In the genomic region with DNA sequence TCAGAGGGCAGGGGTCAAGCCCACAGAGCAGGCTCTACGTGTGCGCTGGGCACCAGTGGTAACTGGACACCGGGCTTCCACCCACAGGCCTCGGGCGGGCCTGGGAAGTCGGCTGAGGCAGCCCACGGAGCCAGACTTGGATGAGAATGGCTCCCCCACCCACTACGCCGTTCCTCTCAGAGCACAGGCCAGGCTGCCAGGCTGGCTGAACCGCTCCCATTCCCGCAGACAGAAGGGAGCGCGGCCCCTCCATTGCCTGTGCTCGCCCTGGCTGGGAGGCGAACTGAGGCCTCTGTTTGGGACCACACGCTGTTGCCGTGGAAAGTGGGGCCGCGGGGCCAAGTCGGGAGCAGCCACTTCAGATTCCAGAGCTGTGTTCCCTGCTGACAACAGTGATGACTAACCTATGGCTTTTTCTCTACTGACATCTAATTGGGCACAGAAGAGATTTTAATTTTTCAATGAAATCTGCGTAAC, we compare ENCODE assay signal across 9 cellular contexts.
A peak's percentile ranks its signal among the peaks of the same experiment; 100 is the strongest.
DNase-seq lines count a peak whose midpoint lies in the region; ATAC-seq and TF ChIP-seq lines count a peak whose summit lies in the region.
"Had no signal": no experiment of that assay in that cellular context is flagged by ENCODE, and none has a peak within 500 bp of the region (broad histone marks: within the 10 kb centered on the region; RNA-seq: fewer than 3 reads in every experiment).

No MANE protein-coding gene starts in this region.

- TF ChIP-seq EP300 in gastroesophageal sphincter (IDR thresholded peaks at IDR 0.05): no peak

- no peak overlapping the region for H2AFZ ChIP-seq in PC-3 (ENCODE audit: low read length)

- no peak overlapping the region for H3K4me2 ChIP-seq in PC-3 (ENCODE audit: low read length)

- H3F3A ChIP-seq in PC-3 (ENCODE audit: low read length, unreplicated experiment): peaks cover 4% of the 10 kb centered on the region

- H4K20me1 ChIP-seq in PC-3 (ENCODE audit: low read length): 0 out of 2 replicates have a peak, but pooled peaks cover 5% of the 10 kb centered on the region

- intact Hi-C loops in activated naive CD4-positive, alpha-beta T cell treated with anti-CD3 and anti-CD28 coated beads for 36 hours (cut with micrococcal nuclease): no loop called here
- intact Hi-C loops in uterus (cut with DNase I; ENCODE audit: low total_unique reads) (loop anchor here (10.0 kb wide), 1 partner anchor 141 kb away; no protein-coding TSS in a partner anchor), PC-3 (cut with micrococcal nuclease) (no loop called here)

- no peaks in the 10 kb centered on the region for H3K9me2 ChIP-seq in PC-3 (replicated peaks; ENCODE audit: low read length)

- no peak overlapping the region for H3K4me3 Mint-ChIP-seq in activated naive CD4-positive, alpha-beta T cell treated with anti-CD3 and anti-CD28 coated beads for 36 hours
- peak overlapping the region; percentile 49 for H3K4me3 Mint-ChIP-seq in osteocyte (ENCODE audit: unreplicated experiment)

- H3K36me3 ChIP-seq in gastroesophageal sphincter (peaks cover 0 to 75% of the 10 kb centered on the region in 2 donors), uterus (no peaks in the 10 kb centered on the region), PC-3 (ENCODE audit: low read depth, low read length) (peaks cover 90% of the 10 kb centered on the region)

- H3K4me3 ChIP-seq in gastroesophageal sphincter (no peak overlapping the region), uterus (no peak overlapping the region), PC-3 (ENCODE audit: low read length) (no peak overlapping the region)

- DNase-seq in activated naive CD4-positive, alpha-beta T cell treated with anti-CD3 and anti-CD28 coated beads for 36 hours: no peak
- no peak for DNase-seq in activated naive CD4-positive, alpha-beta T cell treated with Interleukin-2 at 50 U/mL for 16 hours
- DNase-seq in osteocyte (ENCODE audit: extremely low spot score, unreplicated experiment) (no peak), uterus (peak; percentile 57 to 68), NOMO-1 treated with dmso at 0.1 percent for 144 hours (lab: John Stamatoyannopoulos, UW; ENCODE audit: unreplicated experiment) (no peak), PC-3 (no peak)
- DNase-seq: activated CD4-positive, alpha-beta T cell treated with anti-CD3 and anti-CD28 coated beads, Interleukin-2, amount 50 U/mL, for 48 hours had no signal

- TF ChIP-seq CTCF in gastroesophageal sphincter (IDR thresholded peaks at IDR 0.05) (no peak), osteocyte (IDR thresholded peaks at IDR 0.05) (no peak), uterus (IDR thresholded peaks at IDR 0.05) (no peak), PC-3 (conservative IDR thresholded peaks at IDR 0.05; ENCODE audit: low read depth, low read length) (no peak)

- peak overlapping the region; percentile 50 for H3K27ac Mint-ChIP-seq in activated naive CD4-positive, alpha-beta T cell treated with anti-CD3 and anti-CD28 coated beads for 36 hours
- H3K27ac Mint-ChIP-seq in osteocyte (ENCODE audit: unreplicated experiment): peak overlapping the region; percentile 100

- H3K27me3 ChIP-seq in gastroesophageal sphincter (no peaks in the 10 kb centered on the region), uterus (no peaks in the 10 kb centered on the region), PC-3 (ENCODE audit: low read length) (no peaks in the 10 kb centered on the region)

- ATAC-seq in gastroesophageal sphincter (peak; percentile 22), PC-3 (no peak), HG03159 (IDR thresholded peaks at IDR 0.05; ENCODE audit: unreplicated experiment) (no peak)

- H3K27ac ChIP-seq in gastroesophageal sphincter (peak overlapping the region; percentile 99 to 100 (median 100)), uterus (peak overlapping the region; percentile 95 to 100), PC-3 (ENCODE audit: low read length) (no peak overlapping the region)

- peaks cover 71% of the 10 kb centered on the region for H3K36me3 Mint-ChIP-seq in activated naive CD4-positive, alpha-beta T cell treated with anti-CD3 and anti-CD28 coated beads for 36 hours (ENCODE audit: low read depth)
- peaks cover 43% of the 10 kb centered on the region for H3K36me3 Mint-ChIP-seq in osteocyte (ENCODE audit: unreplicated experiment)

- peaks cover 21% of the 10 kb centered on the region for H3K4me1 Mint-ChIP-seq in activated naive CD4-positive, alpha-beta T cell treated with anti-CD3 and anti-CD28 coated beads for 36 hours (ENCODE audit: low read depth)
- H3K4me1 Mint-ChIP-seq in osteocyte (ENCODE audit: unreplicated experiment): peaks cover 65% of the 10 kb centered on the region

- H3K9ac ChIP-seq in PC-3 (ENCODE audit: low read length): no peak overlapping the region

- no peaks in the 10 kb centered on the region for H3K27me3 Mint-ChIP-seq in activated naive CD4-positive, alpha-beta T cell treated with anti-CD3 and anti-CD28 coated beads for 36 hours (ENCODE audit: low read depth)
- no peaks in the 10 kb centered on the region for H3K27me3 Mint-ChIP-seq in osteocyte (ENCODE audit: unreplicated experiment)

- BruUV-seq in PC-3 (replicated peaks; lab: Mats Ljungman, UMichigan): no TSS peak

- WGBS in gastroesophageal sphincter (ENCODE audit: low coverage in 1 of 2), 2 donors: no CpG with 5 or more reads among the region's 21 CpGs

- CTCF ChIA-PET in activated naive CD4-positive, alpha-beta T cell treated with anti-CD3 and anti-CD28 coated beads for 36 hours (lab: Charles Lee): interaction anchor here (2.0 kb wide), 1 partner anchor 22 kb away, joined by 10 read pairs; no protein-coding TSS in a partner anchor
- CTCF ChIA-PET in PC-3 (lab: Charles Lee): no interaction called here

- POLR2A ChIA-PET in PC-3 (lab: Charles Lee; ENCODE audit: unreplicated experiment): no interaction called here

- H3K9me3 Mint-ChIP-seq in activated naive CD4-positive, alpha-beta T cell treated with anti-CD3 and anti-CD28 coated beads for 36 hours: no peaks in the 10 kb centered on the region
- H3K9me3 Mint-ChIP-seq in osteocyte (ENCODE audit: unreplicated experiment): no peaks in the 10 kb centered on the region

- TF ChIP-seq POLR2A in gastroesophageal sphincter (IDR thresholded peaks at IDR 0.05) (no peak), uterus (IDR thresholded peaks at IDR 0.05) (no peak)

- H3K9me3 ChIP-seq in gastroesophageal sphincter (no peaks in the 10 kb centered on the region), uterus (no peaks in the 10 kb centered on the region), PC-3 (ENCODE audit: low read length) (no peaks in the 10 kb centered on the region)

- H3K4me1 ChIP-seq in gastroesophageal sphincter (peaks cover 25 to 100% (median 54%) of the 10 kb centered on the region in 3 donors), uterus (peaks cover 31 to 40% of the 10 kb centered on the region in 2 donors), PC-3 (ENCODE audit: insufficient read depth, low read length) (peaks cover 9% of the 10 kb centered on the region)

- H3K79me2 ChIP-seq in PC-3 (ENCODE audit: low read length): peaks cover 65% of the 10 kb centered on the region

Comparison
In these comparisons a context has a peak if more than half of its experiments do, and no peak if none do; other contexts are left out.
1. DNase-seq: peak in uterus (2 of 2); none in activated naive CD4-positive, alpha-beta T cell treated with anti-CD3 and anti-CD28 coated beads for 36 hours (single experiment), activated naive CD4-positive, alpha-beta T cell treated with Interleukin-2 at 50 U/mL for 16 hours (single experiment), osteocyte (single experiment), NOMO-1 treated with dmso at 0.1 percent for 144 hours (single experiment) and PC-3 (single experiment).